In the genomic region with DNA sequence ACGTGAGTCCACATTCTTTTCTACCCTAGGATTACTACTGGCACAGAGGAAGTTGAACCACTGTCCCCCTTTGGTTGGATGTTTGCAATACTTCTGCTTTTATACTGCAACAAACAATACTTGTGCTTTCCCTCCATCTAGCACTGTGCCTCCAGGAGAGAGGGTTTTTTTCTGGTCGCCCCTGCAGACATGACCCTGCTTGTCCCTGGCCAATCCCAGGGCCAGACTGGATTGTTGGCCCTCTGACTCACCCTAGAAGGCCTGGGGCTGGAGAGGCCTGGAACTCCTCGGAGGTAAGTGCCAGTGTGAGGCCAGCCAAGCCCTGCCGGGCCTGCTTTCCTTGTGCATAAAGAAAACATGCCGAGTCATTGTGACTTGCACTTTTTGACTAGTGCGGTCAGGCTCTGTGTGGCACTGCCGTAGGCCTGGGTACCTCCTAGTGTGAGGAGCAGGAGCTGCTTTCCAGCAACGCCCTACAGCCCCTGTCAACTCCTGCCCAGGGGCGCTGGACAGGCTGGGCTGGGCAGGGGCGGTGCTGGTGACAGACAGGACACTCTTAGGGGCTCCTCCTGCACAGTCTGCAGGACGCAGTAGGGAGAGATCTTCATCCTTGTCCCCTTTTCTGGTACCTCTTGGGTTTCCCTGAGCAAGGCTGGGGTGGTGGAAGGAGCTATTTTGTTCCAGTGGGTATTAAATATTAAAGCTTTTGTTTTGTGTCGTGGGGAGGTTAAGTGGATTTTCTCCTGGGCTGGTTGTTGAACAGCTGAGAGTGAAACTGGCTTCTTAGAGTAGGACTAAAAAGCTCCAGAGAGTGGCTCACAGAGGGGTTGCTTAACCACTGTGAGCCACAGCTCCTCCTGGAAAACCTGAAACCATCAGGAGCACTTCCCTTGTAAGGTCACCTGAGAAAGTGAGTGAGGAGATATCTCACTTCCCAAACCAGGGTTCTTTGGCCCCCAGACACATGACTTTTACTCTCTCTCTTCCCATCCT, we compare ENCODE assay signal across 1 cellular context.
TF ChIP-seq lines count a peak whose summit lies in the region.

No MANE protein-coding gene starts in this region.

TF ChIP-seq in HepG2, 621 proteins besides CTCF, POLR2A, EP300 and RAD21 (continued from another document and continues in another):
- TF ChIP-seq NR2C2 (CRISPR knock-in tag; IDR thresholded peaks at IDR 0.05; ENCODE audit: borderline replicate concordance) (peak; percentile 35; the same call in 1 of the 2 replicates), ATF7-NPFF (CRISPR knock-in tag; IDR thresholded peaks at IDR 0.05; ENCODE audit: low read depth) (peak; percentile 58; the same call in 1 of the 2 replicates), TEAD3 (CRISPR knock-in tag; optimal IDR thresholded peaks at IDR 0.05; ENCODE audit: borderline replicate concordance) (peak; percentile 46), ZBTB42 (CRISPR knock-in tag; IDR thresholded peaks at IDR 0.05) (no peak), ZNF703 (CRISPR knock-in tag; IDR thresholded peaks at IDR 0.05; ENCODE audit: borderline replicate concordance) (no peak), MEF2D (CRISPR knock-in tag; IDR thresholded peaks at IDR 0.05) (no peak), ZNF713 (CRISPR knock-in tag; IDR thresholded peaks at IDR 0.05) (no peak), HNRNPH1 (optimal IDR thresholded peaks at IDR 0.05; ENCODE audit: low read depth, low read length) (no peak), SYNCRIP (IDR thresholded peaks at IDR 0.05; ENCODE audit: insufficient read depth, low read depth, low read length) (no peak), ZNF430 (CRISPR knock-in tag; IDR thresholded peaks at IDR 0.05) (peak; percentile 88; the same call in 1 of the 2 replicates), NFE2L2 (IDR thresholded peaks at IDR 0.05; ENCODE audit: low read length) (peak; percentile 100), ZNF775 (CRISPR knock-in tag; IDR thresholded peaks at IDR 0.05; ENCODE audit: borderline replicate concordance) (no peak), FLYWCH1 (CRISPR knock-in tag; IDR thresholded peaks at IDR 0.05) (no peak), ZNF772 (CRISPR knock-in tag; IDR thresholded peaks at IDR 0.05) (peak; percentile 72; the same call in 1 of the 2 replicates), KDM5B (CRISPR knock-in tag; IDR thresholded peaks at IDR 0.05; ENCODE audit: borderline replicate concordance) (peak; percentile 80; the same call in 1 of the 2 replicates), ZMAT3 (CRISPR knock-in tag; conservative IDR thresholded peaks at IDR 0.05) (no peak), MAFG (CRISPR knock-in tag; IDR thresholded peaks at IDR 0.05) (peak; percentile 100), RFXANK (CRISPR knock-in tag; IDR thresholded peaks at IDR 0.05) (peak; percentile 18; the same call in 1 of the 2 replicates), ZNF530 (CRISPR knock-in tag; IDR thresholded peaks at IDR 0.05; ENCODE audit: low read depth) (no peak), GTF3A (CRISPR knock-in tag; conservative IDR thresholded peaks at IDR 0.05) (no peak), FOSL1 (CRISPR knock-in tag; IDR thresholded peaks at IDR 0.05; ENCODE audit: borderline replicate concordance) (peak; percentile 56; the same call in 1 of the 2 replicates), TARDBP (CRISPR knock-in tag; IDR thresholded peaks at IDR 0.05) (peak; percentile 71), MEIS2 (CRISPR knock-in tag; IDR thresholded peaks at IDR 0.05) (0 out of 2 replicates have a peak, but pooled peaks have one; percentile 8), HOXA5 (CRISPR knock-in tag; IDR thresholded peaks at IDR 0.05) (0 out of 2 replicates have a peak, but pooled peaks have one; percentile 24), ZNF501 (CRISPR knock-in tag; IDR thresholded peaks at IDR 0.05) (peak; percentile 61), ZNF879 (CRISPR knock-in tag; IDR thresholded peaks at IDR 0.05) (no peak), SCMH1 (CRISPR knock-in tag; IDR thresholded peaks at IDR 0.05; ENCODE audit: borderline replicate concordance) (no peak), SNAPC5 (CRISPR knock-in tag; IDR thresholded peaks at IDR 0.05; ENCODE audit: borderline replicate concordance) (no peak), ZBTB20 (CRISPR knock-in tag; IDR thresholded peaks at IDR 0.05; ENCODE audit: borderline replicate concordance, low read depth) (peak; percentile 46; the same call in 1 of the 2 replicates), BCL6 (CRISPR knock-in tag; IDR thresholded peaks at IDR 0.05) (peak; percentile 76), ZNF746 (CRISPR knock-in tag; IDR thresholded peaks at IDR 0.05) (no peak), ZNF12 (CRISPR knock-in tag; IDR thresholded peaks at IDR 0.05) (0 out of 2 replicates have a peak, but pooled peaks have one; percentile 52), CEBPB (IDR thresholded peaks at IDR 0.05; ENCODE audit: borderline replicate concordance, low read depth, low read length) (no peak), LCORL (IDR thresholded peaks at IDR 0.05) (no peak), LCORL (CRISPR knock-in tag; IDR thresholded peaks at IDR 0.05) (peak; percentile 92), ZNF576 (CRISPR knock-in tag; IDR thresholded peaks at IDR 0.05) (0 out of 2 replicates have a peak, but pooled peaks have one; percentile 32), ZBTB44 (CRISPR knock-in tag; IDR thresholded peaks at IDR 0.05) (no peak), NPAS2 (CRISPR knock-in tag; IDR thresholded peaks at IDR 0.05; ENCODE audit: borderline replicate concordance) (no peak), SP2 (CRISPR knock-in tag; IDR thresholded peaks at IDR 0.05) (no peak), IRF2 (CRISPR knock-in tag; IDR thresholded peaks at IDR 0.05) (peak; percentile 72; the same call in 1 of the 2 replicates), MAFK (conservative IDR thresholded peaks at IDR 0.05 in 1 of 2, IDR thresholded peaks at IDR 0.05 in 1 of 2; ENCODE audit: low read length in 2 of 2) (peak; percentile 95 to 100), SNRNP70 (IDR thresholded peaks at IDR 0.05; ENCODE audit: low read depth, low read length) (no peak), POLR2AphosphoS5 (IDR thresholded peaks at IDR 0.05; ENCODE audit: low read depth, low read length) (peak; percentile 57)
- TF ChIP-seq, protein P1, sequence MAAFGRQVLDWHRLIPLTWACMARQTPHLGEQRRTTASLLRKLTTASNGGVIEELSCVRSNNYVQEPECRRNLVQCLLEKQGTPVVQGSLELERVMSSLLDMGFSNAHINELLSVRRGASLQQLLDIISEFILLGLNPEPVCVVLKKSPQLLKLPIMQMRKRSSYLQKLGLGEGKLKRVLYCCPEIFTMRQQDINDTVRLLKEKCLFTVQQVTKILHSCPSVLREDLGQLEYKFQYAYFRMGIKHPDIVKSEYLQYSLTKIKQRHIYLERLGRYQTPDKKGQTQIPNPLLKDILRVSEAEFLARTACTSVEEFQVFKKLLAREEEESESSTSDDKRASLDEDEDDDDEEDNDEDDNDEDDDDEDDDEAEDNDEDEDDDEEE (CRISPR knock-in tag; IDR thresholded peaks at IDR 0.05) = no peak
- TF ChIP-seq, protein P2, sequence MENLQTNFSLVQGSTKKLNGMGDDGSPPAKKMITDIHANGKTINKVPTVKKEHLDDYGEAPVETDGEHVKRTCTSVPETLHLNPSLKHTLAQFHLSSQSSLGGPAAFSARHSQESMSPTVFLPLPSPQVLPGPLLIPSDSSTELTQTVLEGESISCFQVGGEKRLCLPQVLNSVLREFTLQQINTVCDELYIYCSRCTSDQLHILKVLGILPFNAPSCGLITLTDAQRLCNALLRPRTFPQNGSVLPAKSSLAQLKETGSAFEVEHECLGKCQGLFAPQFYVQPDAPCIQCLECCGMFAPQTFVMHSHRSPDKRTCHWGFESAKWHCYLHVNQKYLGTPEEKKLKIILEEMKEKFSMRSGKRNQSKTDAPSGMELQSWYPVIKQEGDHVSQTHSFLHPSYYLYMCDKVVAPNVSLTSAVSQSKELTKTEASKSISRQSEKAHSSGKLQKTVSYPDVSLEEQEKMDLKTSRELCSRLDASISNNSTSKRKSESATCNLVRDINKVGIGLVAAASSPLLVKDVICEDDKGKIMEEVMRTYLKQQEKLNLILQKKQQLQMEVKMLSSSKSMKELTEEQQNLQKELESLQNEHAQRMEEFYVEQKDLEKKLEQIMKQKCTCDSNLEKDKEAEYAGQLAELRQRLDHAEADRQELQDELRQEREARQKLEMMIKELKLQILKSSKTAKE (CRISPR knock-in tag; IDR thresholded peaks at IDR 0.05; ENCODE audit: borderline replicate concordance) = no peak
- TF ChIP-seq, protein P3, sequence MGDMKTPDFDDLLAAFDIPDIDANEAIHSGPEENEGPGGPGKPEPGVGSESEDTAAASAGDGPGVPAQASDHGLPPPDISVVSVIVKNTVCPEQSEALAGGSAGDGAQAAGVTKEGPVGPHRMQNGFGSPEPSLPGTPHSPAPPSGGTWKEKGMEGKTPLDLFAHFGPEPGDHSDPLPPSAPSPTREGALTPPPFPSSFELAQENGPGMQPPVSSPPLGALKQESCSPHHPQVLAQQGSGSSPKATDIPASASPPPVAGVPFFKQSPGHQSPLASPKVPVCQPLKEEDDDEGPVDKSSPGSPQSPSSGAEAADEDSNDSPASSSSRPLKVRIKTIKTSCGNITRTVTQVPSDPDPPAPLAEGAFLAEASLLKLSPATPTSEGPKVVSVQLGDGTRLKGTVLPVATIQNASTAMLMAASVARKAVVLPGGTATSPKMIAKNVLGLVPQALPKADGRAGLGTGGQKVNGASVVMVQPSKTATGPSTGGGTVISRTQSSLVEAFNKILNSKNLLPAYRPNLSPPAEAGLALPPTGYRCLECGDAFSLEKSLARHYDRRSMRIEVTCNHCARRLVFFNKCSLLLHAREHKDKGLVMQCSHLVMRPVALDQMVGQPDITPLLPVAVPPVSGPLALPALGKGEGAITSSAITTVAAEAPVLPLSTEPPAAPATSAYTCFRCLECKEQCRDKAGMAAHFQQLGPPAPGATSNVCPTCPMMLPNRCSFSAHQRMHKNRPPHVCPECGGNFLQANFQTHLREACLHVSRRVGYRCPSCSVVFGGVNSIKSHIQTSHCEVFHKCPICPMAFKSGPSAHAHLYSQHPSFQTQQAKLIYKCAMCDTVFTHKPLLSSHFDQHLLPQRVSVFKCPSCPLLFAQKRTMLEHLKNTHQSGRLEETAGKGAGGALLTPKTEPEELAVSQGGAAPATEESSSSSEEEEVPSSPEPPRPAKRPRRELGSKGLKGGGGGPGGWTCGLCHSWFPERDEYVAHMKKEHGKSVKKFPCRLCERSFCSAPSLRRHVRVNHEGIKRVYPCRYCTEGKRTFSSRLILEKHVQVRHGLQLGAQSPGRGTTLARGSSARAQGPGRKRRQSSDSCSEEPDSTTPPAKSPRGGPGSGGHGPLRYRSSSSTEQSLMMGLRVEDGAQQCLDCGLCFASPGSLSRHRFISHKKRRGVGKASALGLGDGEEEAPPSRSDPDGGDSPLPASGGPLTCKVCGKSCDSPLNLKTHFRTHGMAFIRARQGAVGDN (CRISPR knock-in tag; IDR thresholded peaks at IDR 0.05) = peak; percentile 96
- TF ChIP-seq, protein P4, sequence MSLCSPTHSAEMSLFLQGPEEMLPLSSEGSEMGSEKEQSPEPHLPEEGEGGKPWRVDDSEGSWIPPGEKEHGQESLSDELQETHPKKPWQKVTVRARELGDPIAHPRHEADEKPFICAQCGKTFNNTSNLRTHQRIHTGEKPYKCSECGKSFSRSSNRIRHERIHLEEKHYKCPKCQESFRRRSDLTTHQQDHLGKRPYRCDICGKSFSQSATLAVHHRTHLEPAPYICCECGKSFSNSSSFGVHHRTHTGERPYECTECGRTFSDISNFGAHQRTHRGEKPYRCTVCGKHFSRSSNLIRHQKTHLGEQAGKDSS (CRISPR knock-in tag; IDR thresholded peaks at IDR 0.05; ENCODE audit: borderline replicate concordance, low read depth) = 0 out of 2 replicates have a peak, but pooled peaks have one; percentile 16
- TF ChIP-seq, protein P5, sequence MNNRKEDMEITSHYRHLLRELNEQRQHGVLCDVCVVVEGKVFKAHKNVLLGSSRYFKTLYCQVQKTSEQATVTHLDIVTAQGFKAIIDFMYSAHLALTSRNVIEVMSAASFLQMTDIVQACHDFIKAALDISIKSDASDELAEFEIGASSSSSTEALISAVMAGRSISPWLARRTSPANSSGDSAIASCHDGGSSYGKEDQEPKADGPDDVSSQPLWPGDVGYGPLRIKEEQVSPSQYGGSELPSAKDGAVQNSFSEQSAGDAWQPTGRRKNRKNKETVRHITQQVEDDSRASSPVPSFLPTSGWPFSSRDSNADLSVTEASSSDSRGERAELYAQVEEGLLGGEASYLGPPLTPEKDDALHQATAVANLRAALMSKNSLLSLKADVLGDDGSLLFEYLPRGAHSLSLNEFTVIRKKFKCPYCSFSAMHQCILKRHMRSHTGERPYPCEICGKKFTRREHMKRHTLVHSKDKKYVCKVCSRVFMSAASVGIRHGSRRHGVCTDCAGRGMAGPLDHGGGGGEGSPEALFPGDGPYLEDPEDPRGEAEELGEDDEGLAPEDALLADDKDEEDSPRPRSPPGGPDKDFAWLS (CRISPR knock-in tag; IDR thresholded peaks at IDR 0.05; ENCODE audit: borderline replicate concordance) = no peak
- TF ChIP-seq, protein P6, sequence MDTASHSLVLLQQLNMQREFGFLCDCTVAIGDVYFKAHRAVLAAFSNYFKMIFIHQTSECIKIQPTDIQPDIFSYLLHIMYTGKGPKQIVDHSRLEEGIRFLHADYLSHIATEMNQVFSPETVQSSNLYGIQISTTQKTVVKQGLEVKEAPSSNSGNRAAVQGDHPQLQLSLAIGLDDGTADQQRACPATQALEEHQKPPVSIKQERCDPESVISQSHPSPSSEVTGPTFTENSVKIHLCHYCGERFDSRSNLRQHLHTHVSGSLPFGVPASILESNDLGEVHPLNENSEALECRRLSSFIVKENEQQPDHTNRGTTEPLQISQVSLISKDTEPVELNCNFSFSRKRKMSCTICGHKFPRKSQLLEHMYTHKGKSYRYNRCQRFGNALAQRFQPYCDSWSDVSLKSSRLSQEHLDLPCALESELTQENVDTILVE (CRISPR knock-in tag; IDR thresholded peaks at IDR 0.05) = no peak; the same call in 1 of the 2 replicates
- TF ChIP-seq, protein P7, sequence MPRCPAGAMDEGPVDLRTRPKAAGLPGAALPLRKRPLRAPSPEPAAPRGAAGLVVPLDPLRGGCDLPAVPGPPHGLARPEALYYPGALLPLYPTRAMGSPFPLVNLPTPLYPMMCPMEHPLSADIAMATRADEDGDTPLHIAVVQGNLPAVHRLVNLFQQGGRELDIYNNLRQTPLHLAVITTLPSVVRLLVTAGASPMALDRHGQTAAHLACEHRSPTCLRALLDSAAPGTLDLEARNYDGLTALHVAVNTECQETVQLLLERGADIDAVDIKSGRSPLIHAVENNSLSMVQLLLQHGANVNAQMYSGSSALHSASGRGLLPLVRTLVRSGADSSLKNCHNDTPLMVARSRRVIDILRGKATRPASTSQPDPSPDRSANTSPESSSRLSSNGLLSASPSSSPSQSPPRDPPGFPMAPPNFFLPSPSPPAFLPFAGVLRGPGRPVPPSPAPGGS (CRISPR knock-in tag; IDR thresholded peaks at IDR 0.05) = no peak
